Comparison of ENCODE assay signal across 32 cellular contexts in genomic region chr4:6702761-6703160, GRCh38. TPM values are rescaled to one million over a fixed set of nuclear protein-coding genes. Genes with fewer than 3 reads are reported as not detected.
"Had no signal": no experiment of that assay in that cellular context is flagged by ENCODE, and none has a peak within 500 bp of the region (broad histone marks: within the 10 kb centered on the region; RNA-seq: fewer than 3 reads in every experiment).

No MANE protein-coding gene starts in this region.

- H3K27me3 ChIP-seq: dorsolateral prefrontal cortex, gastroesophageal sphincter, hepatocyte, pancreas, sigmoid colon had no signal

- H3K4me3 ChIP-seq: coronary artery, dorsolateral prefrontal cortex, gastroesophageal sphincter, hepatocyte, mucosa of descending colon, pancreas, prostate gland, sigmoid colon, thoracic aorta had no signal

- ATAC-seq: activated T-cell treated with anti-CD3 and anti-CD28 coated beads, Interleukin-2, amount 50 U/mL, for 4 hours; effector memory CD8-positive, alpha-beta T cell; gastroesophageal sphincter; left ventricle myocardium superior; mucosa of descending colon; pancreas; stimulated activated effector memory CD8-positive, alpha-beta T cell treated with anti-CD3 and anti-CD28 coated beads, Interleukin-12 subunit alpha, Interleukin-12 subunit beta, amount 100 ng/mL, for 72 hours had no signal

- H3K27ac ChIP-seq: coronary artery, dorsolateral prefrontal cortex, gastroesophageal sphincter, hepatocyte, pancreas, prostate gland, sigmoid colon, thoracic aorta had no signal

- H3K36me3 ChIP-seq: prostate gland, thoracic aorta had no signal

- H3K9me3 Mint-ChIP-seq: activated T-cell treated with anti-CD3 and anti-CD28 coated beads, Interleukin-2, amount 50 U/mL, for 4 hours; effector memory CD8-positive, alpha-beta T cell; stimulated activated effector memory CD8-positive, alpha-beta T cell treated with anti-CD3 and anti-CD28 coated beads, Interleukin-12 subunit alpha, Interleukin-12 subunit beta, amount 100 ng/mL, for 72 hours; stimulated activated naive CD8-positive, alpha-beta T cell treated with anti-CD3 and anti-CD28 coated beads, Interleukin-15, Interleukin-2, amounts not matched to agents 100 ng/mL and 50 ng/mL, for 24 hours; T-helper 1 cell treated with Interleukin-12 subunit alpha and Interleukin-12 subunit beta and Interleukin-4 antibody, amounts not matched to agents 30 μg/mL and 1 μg/mL, for 36 hours had no signal

- H3K4me1 ChIP-seq: prostate gland had no signal

- H3K27ac Mint-ChIP-seq: activated naive CD4-positive, alpha-beta T cell treated with anti-CD3 and anti-CD28 coated beads, Interleukin-2, amount 10 ng/mL, durations not matched to agents 7 days and 5 days; stimulated activated naive CD8-positive, alpha-beta T cell treated with anti-CD3 and anti-CD28 coated beads, Interleukin-15, Interleukin-2, amounts not matched to agents 100 ng/mL and 50 ng/mL, for 24 hours; T-helper 1 cell treated with Interleukin-12 subunit alpha and Interleukin-12 subunit beta and Interleukin-4 antibody, amounts not matched to agents 30 μg/mL and 1 μg/mL, for 36 hours had no signal

- H3K27me3 Mint-ChIP-seq: activated naive CD4-positive, alpha-beta T cell treated with anti-CD3 and anti-CD28 coated beads, Interleukin-2, amount 10 ng/mL, durations not matched to agents 7 days and 5 days; effector memory CD8-positive, alpha-beta T cell; stimulated activated naive CD8-positive, alpha-beta T cell treated with anti-CD3 and anti-CD28 coated beads, Interleukin-15, Interleukin-2, amounts not matched to agents 100 ng/mL and 50 ng/mL, for 24 hours had no signal

- DNase-seq: activated CD4-positive, alpha-beta T cell treated with anti-CD3 and anti-CD28 coated beads, Interleukin-2, amount 50 U/mL, for 1 hour; activated CD4-positive, CD25-positive, alpha-beta regulatory T cell treated with anti-CD3 and anti-CD28 coated beads, Interleukin-2, amount 50 U/mL, for 72 hours; activated effector memory CD4-positive, alpha-beta T cell treated with anti-CD3 and anti-CD28 coated beads, Interleukin-2, amount 50 U/mL, for 16 hours; activated naive CD4-positive, alpha-beta T cell treated with anti-CD3 and anti-CD28 coated beads, Interleukin-2, amount 10 ng/mL, durations not matched to agents 7 days and 5 days; activated T-cell treated with anti-CD3 and anti-CD28 coated beads, Interleukin-2, amount 50 U/mL, for 4 hours; anterior cingulate cortex; cerebellar nuclear complex; dorsolateral prefrontal cortex; effector memory CD8-positive, alpha-beta T cell; islet precursor cell; left ventricle myocardium superior; mucosa of descending colon; pancreas; retina; sigmoid colon; small intestine; stimulated activated CD4-positive, alpha-beta T cell treated with anti-CD3 and anti-CD28 coated beads, Interleukin-4, amount 100 ng/mL, for 24 hours; T1000; trophoblast cell had no signal

- H3K4me3 Mint-ChIP-seq: activated naive CD4-positive, alpha-beta T cell treated with anti-CD3 and anti-CD28 coated beads, Interleukin-2, amount 10 ng/mL, durations not matched to agents 7 days and 5 days; activated T-cell treated with anti-CD3 and anti-CD28 coated beads, Interleukin-2, amount 50 U/mL, for 4 hours; effector memory CD8-positive, alpha-beta T cell; stimulated activated naive CD8-positive, alpha-beta T cell treated with anti-CD3 and anti-CD28 coated beads, Interleukin-15, Interleukin-2, amounts not matched to agents 100 ng/mL and 50 ng/mL, for 24 hours; T-helper 1 cell treated with Interleukin-12 subunit alpha and Interleukin-12 subunit beta and Interleukin-4 antibody, amounts not matched to agents 30 μg/mL and 1 μg/mL, for 36 hours had no signal

- H3K9me3 ChIP-seq: gastroesophageal sphincter, mucosa of descending colon, pancreas, prostate gland, sigmoid colon, thoracic aorta had no signal

RNA-seq across cellular contexts. Expression of gene S100P, which starts 9.1 kb away (rescaled TPM):
- total RNA-seq: endothelial cell of umbilical vein, fibroblast of lung, fibroblast of villous mesenchyme, myocyte had no signal
- polyA plus RNA-seq: endothelial cell of umbilical vein, fibroblast of lung, neural cell had no signal
